ENCODE assay signal across 9 cellular contexts in the genomic region with DNA sequence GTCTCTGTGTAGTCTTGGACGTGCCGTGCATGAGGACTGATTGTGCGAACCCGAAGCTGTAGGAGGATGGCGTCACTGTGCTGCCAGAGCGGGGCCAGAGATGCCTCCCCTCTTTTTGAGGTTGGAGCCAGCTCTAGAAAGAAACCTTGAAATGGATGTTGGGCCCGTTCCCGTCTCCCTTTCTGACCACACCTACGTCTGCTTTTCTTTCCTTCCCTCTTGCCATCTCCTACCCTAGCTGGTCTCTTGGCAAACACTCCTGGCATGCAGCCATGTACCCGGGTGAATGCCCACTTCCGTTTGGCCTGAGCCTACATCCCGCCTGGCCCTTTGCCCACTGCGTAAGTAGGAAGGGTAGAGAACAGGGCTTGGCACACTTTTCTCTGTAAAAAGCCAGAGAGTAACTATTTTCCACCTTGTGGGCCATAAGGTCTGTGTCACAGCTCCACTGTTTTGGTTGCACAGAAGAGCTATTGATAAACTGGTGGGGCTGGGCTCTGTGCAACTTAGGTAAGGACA. TPM values are rescaled to one million over a fixed set of nuclear protein-coding genes. Genes with fewer than 3 reads are reported as not detected.
DNase-seq lines count a peak whose midpoint lies in the region; ATAC-seq, FAIRE-seq and TF ChIP-seq lines count a peak whose summit lies in the region.
"Had no signal": no experiment of that assay in that cellular context is flagged by ENCODE, and none has a peak within 500 bp of the region (broad histone marks: within the 10 kb centered on the region; RNA-seq: fewer than 3 reads in every experiment).

No MANE protein-coding gene starts in this region.

- WGBS in testis, 2 donors = 44 to 54% methylated on average over 13 of the region's 13 CpGs
- 97% methylated on average over 13 of the region's 13 CpGs for WGBS in mesenchymal stem cell
- WGBS in H9 (ENCODE audit: extremely low coverage, insufficient read length, low lambda C conversion rate) = no CpG with 5 or more reads among the region's 13 CpGs

- no peak overlapping the region for H3T11ph ChIP-seq in H9 (ENCODE audit: low read length)

- BruUV-seq in MCF 10A (replicated peaks; lab: Mats Ljungman, UMichigan) = no TSS peak

- H3F3A ChIP-seq in MM.1S (ENCODE audit: insufficient read depth, low read length) = peaks cover 13% of the 10 kb centered on the region

- H3K4me3 ChIP-seq in testis (no peak overlapping the region), mesenchymal stem cell (ENCODE audit: insufficient read depth in 1 of 2, low read depth in 1 of 2, low read length in 2 of 2) (no peak overlapping the region), MM.1S (ENCODE audit: low read length) (no peak overlapping the region)

- H2BK15ac ChIP-seq in mesenchymal stem cell (ENCODE audit: low read depth, poor library complexity, severe bottlenecking) (no peak overlapping the region), H9 (ENCODE audit: low read depth, low read length) (no peak overlapping the region)

- TF ChIP-seq POLR2A in testis (IDR thresholded peaks at IDR 0.05) = no peak

- H2BK120ac ChIP-seq in mesenchymal stem cell (ENCODE audit: low read depth, low read length) (no peak overlapping the region), H9 (ENCODE audit: low read depth, low read length, poor library complexity, severe bottlenecking) (no peak overlapping the region)

- H3K9me3 Mint-ChIP-seq in MCF 10A (ENCODE audit: unreplicated experiment) = no peaks in the 10 kb centered on the region
- H3K9me3 Mint-ChIP-seq in H9 = no peaks in the 10 kb centered on the region

- H4K8ac ChIP-seq in mesenchymal stem cell (ENCODE audit: low read length) = no peak overlapping the region
- no peak overlapping the region for H4K8ac ChIP-seq in H9 (replicated peaks; ENCODE audit: insufficient read length, low read depth, low read length)

- H3K27ac ChIP-seq in testis (peak overlapping the region in 1 of 2 donors; percentile 51), mesenchymal stem cell (ENCODE audit: low read length, poor library complexity, severe bottlenecking) (no peak overlapping the region), H9 (ENCODE audit: insufficient read length, low read depth, low read length) (no peak overlapping the region), MM.1S (ENCODE audit: low read length) (no peak overlapping the region)

- H3K4me1 ChIP-seq in testis = peaks cover 33% of the 10 kb centered on the region
- H3K4me1 ChIP-seq in mesenchymal stem cell (ENCODE audit: control insufficient read depth, insufficient read depth, low read depth, low read length) = peaks cover 51% of the 10 kb centered on the region
- no peaks in the 10 kb centered on the region; the same call in 1 of the 2 replicates for H3K4me1 ChIP-seq in H9 (ENCODE audit: insufficient read depth, low read length)
- H3K4me1 ChIP-seq in MM.1S (ENCODE audit: low read length) = peaks cover 10% of the 10 kb centered on the region

- H3K36me3 ChIP-seq in testis (ENCODE audit: low read depth, missing control alignments) = no peaks in the 10 kb centered on the region
- peaks cover 16 to 63% of the 10 kb centered on the region in 2 experiments for H3K36me3 ChIP-seq in mesenchymal stem cell (ENCODE audit: control insufficient read depth in 1 of 2, insufficient read depth in 2 of 2, low read depth in 1 of 2, low read length in 2 of 2)
- H3K36me3 ChIP-seq in MM.1S (replicated peaks; ENCODE audit: insufficient read depth, low read length) = no peaks in the 10 kb centered on the region

- no peaks in the 10 kb centered on the region for H3K9me2 ChIP-seq in MM.1S (replicated peaks; ENCODE audit: insufficient read depth, low read length)

- no peak for FAIRE-seq in GM19239 (lab: Jason Lieb, UNC)

- H4K20me1 ChIP-seq in H9 (ENCODE audit: control insufficient read depth, insufficient read depth, insufficient read length) (no peaks in the 10 kb centered on the region), MM.1S (ENCODE audit: insufficient read depth, low read length) (no peaks in the 10 kb centered on the region)

- no peak overlapping the region for H3K56ac ChIP-seq in H9 (ENCODE audit: insufficient read length, low read depth, low read length)

- H3K18ac ChIP-seq in mesenchymal stem cell (ENCODE audit: low read depth in 1 of 2, low read length in 2 of 2) (peak overlapping the region in 1 of 2 experiments; percentile 7), H9 (ENCODE audit: insufficient read length, low read depth, low read length) (no peak overlapping the region)

- H3K4ac ChIP-seq in mesenchymal stem cell (ENCODE audit: low read depth in 1 of 2, low read length in 2 of 2) (no peak overlapping the region), H9 (ENCODE audit: low read depth, low read length) (no peak overlapping the region)

- H2BK5ac ChIP-seq in mesenchymal stem cell (ENCODE audit: low read depth, low read length, poor library complexity, severe bottlenecking) = no peak overlapping the region
- H2BK5ac ChIP-seq in H9 (ENCODE audit: insufficient read length, low read length) = no peak overlapping the region

- no peak overlapping the region for H4K5ac ChIP-seq in H9 (ENCODE audit: insufficient read length, low read depth, low read length)

- H3K9me3 ChIP-seq in testis = no peaks in the 10 kb centered on the region
- no peaks in the 10 kb centered on the region for H3K9me3 ChIP-seq in mesenchymal stem cell (ENCODE audit: control insufficient read depth, low read length)
- no peaks in the 10 kb centered on the region for H3K9me3 ChIP-seq in H9 (ENCODE audit: control insufficient read depth, low read depth, low read length)
- H3K9me3 ChIP-seq in MM.1S (replicated peaks; ENCODE audit: insufficient read depth, low read length) = no peaks in the 10 kb centered on the region

- H2AFZ ChIP-seq in mesenchymal stem cell (ENCODE audit: low read depth, low read length) = no peak overlapping the region
- no peak overlapping the region for H2AFZ ChIP-seq in H9 (ENCODE audit: low read length)
- H2AFZ ChIP-seq in MM.1S (ENCODE audit: low read length) = no peak overlapping the region

- no peaks in the 10 kb centered on the region for H3K79me1 ChIP-seq in mesenchymal stem cell (replicated peaks; ENCODE audit: low read length, poor library complexity, severe bottlenecking)
- H3K79me1 ChIP-seq in H9 (ENCODE audit: insufficient read depth, low read depth, low read length, poor library complexity, severe bottlenecking) = no peaks in the 10 kb centered on the region

- no peak overlapping the region for H3K9ac ChIP-seq in mesenchymal stem cell (ENCODE audit: low read length)
- H3K9ac ChIP-seq in H9 (ENCODE audit: extremely low read depth, insufficient read length, low read length) = no peak overlapping the region
- H3K9ac ChIP-seq in MM.1S (ENCODE audit: low read length) = no peak overlapping the region

- POLR2A ChIA-PET in MCF 10A (lab: Yijun Ruan, JAX) = interaction anchor here (0.7 to 2.4 kb wide), 7 partner anchors 9 to 39 kb away, joined by 3 to 9 read pairs (median 6); no protein-coding TSS in a partner anchor

- CTCF ChIA-PET in MCF 10A (lab: Yijun Ruan, JAX) = interaction anchor here (0.5 to 0.6 kb wide), 2 partner anchors 22 to 155 kb away, joined by 3 to 4 read pairs; no protein-coding TSS in a partner anchor

- peak overlapping the region; percentile 86 for H3K27ac Mint-ChIP-seq in MCF 10A (ENCODE audit: low read depth, unreplicated experiment)
- peak overlapping the region in 1 of 3 experiments; percentile 28; a peak in 1 of 7 replicates for H3K27ac Mint-ChIP-seq in H9

- H3K14ac ChIP-seq in mesenchymal stem cell (ENCODE audit: low read length in 2 of 2) = no peak overlapping the region
- H3K14ac ChIP-seq in H9 (ENCODE audit: insufficient read depth, low read length) = no peak overlapping the region

- no peaks in the 10 kb centered on the region for H3K23me2 ChIP-seq in H9 (ENCODE audit: insufficient read length, low read depth, low read length, poor library complexity, severe bottlenecking)

- DNase-seq in NCI-H1092 treated with DMSO at 0.1 percent for 48 hours (lab: John Stamatoyannopoulos, UW) (peak; percentile 56), MCF 10A (ENCODE audit: unreplicated experiment) (peak; percentile 100), left lobe of liver (ENCODE audit: low spot score) (peak; percentile 89), testis (peak; percentile 91), mesenchymal stem cell (no peak), H9 (no peak), MM.1S (no peak), GM19239 (ENCODE audit: insufficient read length, low spot score) (no peak)
- DNase-seq: NCI-H82 had no signal

- H3K4me2 ChIP-seq in mesenchymal stem cell (ENCODE audit: low read length, poor library complexity, severe bottlenecking) = no peak overlapping the region
- H3K4me2 ChIP-seq in H9 (ENCODE audit: insufficient read depth, insufficient read length, low read length) = no peak overlapping the region
- H3K4me2 ChIP-seq in MM.1S (ENCODE audit: low read depth, low read length) = no peak overlapping the region

- ATAC-seq in left lobe of liver = peak; percentile 76

- H2BK20ac ChIP-seq in H9 (ENCODE audit: low read depth, low read length, poor library complexity, severe bottlenecking) = no peak overlapping the region

- H2AK5ac ChIP-seq in mesenchymal stem cell (ENCODE audit: low read length, severe bottlenecking) (no peak overlapping the region), H9 (ENCODE audit: insufficient read length, low read length) (no peak overlapping the region)

- H3K27me3 Mint-ChIP-seq in MCF 10A (ENCODE audit: insufficient read depth, unreplicated experiment) (no peaks in the 10 kb centered on the region), H9 (ENCODE audit: low read depth) (no peaks in the 10 kb centered on the region)

- intact Hi-C loops in MCF 10A (cut with micrococcal nuclease) (no loop called here), testis (cut with DNase I; ENCODE audit: low total_unique reads) (no loop called here)

- no peak overlapping the region for H4K91ac ChIP-seq in mesenchymal stem cell (ENCODE audit: low read length)
- no peak overlapping the region for H4K91ac ChIP-seq in H9 (ENCODE audit: insufficient read length, low read depth, low read length)

- H3K4me3 Mint-ChIP-seq in MCF 10A (ENCODE audit: unreplicated experiment) = peak overlapping the region; percentile 66
- no peak overlapping the region for H3K4me3 Mint-ChIP-seq in H9

- peaks cover 44% of the 10 kb centered on the region for H3K4me1 Mint-ChIP-seq in MCF 10A (ENCODE audit: insufficient read depth, unreplicated experiment)
- peaks cover 41 to 52% of the 10 kb centered on the region in 2 experiments for H3K4me1 Mint-ChIP-seq in H9

- no peak overlapping the region for H3K23ac ChIP-seq in mesenchymal stem cell (ENCODE audit: low read length in 2 of 2)
- H3K23ac ChIP-seq in H9 (ENCODE audit: insufficient read length, low read depth, low read length) = no peak overlapping the region

- peak overlapping the region in 1 of 2 experiments; percentile 69 for H2BK12ac ChIP-seq in mesenchymal stem cell (ENCODE audit: low read length in 2 of 2)
- no peak overlapping the region for H2BK12ac ChIP-seq in H9 (ENCODE audit: insufficient read length, low read depth, low read length)

- H3K36me3 Mint-ChIP-seq in MCF 10A (ENCODE audit: insufficient read depth, unreplicated experiment) = peaks cover 30% of the 10 kb centered on the region
- peaks cover 15 to 56% (median 26%) of the 10 kb centered on the region in 3 experiments for H3K36me3 Mint-ChIP-seq in H9 (ENCODE audit: insufficient read depth in 1 of 3, low read depth in 3 of 3)

- H3K27me3 ChIP-seq in testis (no peaks in the 10 kb centered on the region), mesenchymal stem cell (ENCODE audit: control insufficient read depth in 1 of 2, insufficient read depth in 1 of 2, low read length in 2 of 2) (no peaks in the 10 kb centered on the region), H9 (ENCODE audit: insufficient read depth, low read length) (no peaks in the 10 kb centered on the region), MM.1S (replicated peaks; ENCODE audit: insufficient read depth, low read length) (no peaks in the 10 kb centered on the region)

- no peak for TF ChIP-seq CTCF in MCF 10A (IDR thresholded peaks at IDR 0.05; ENCODE audit: unreplicated experiment)
- TF ChIP-seq CTCF in testis (IDR thresholded peaks at IDR 0.05) = no peak
- TF ChIP-seq CTCF in H9 (conservative IDR thresholded peaks at IDR 0.05) = no peak
- no peak for TF ChIP-seq CTCF in MM.1S (IDR thresholded peaks at IDR 0.05; ENCODE audit: low read length)

- H3K79me2 ChIP-seq in H9 (ENCODE audit: insufficient read depth, low read length) (peaks cover 31% of the 10 kb centered on the region; the same call in 1 of the 2 replicates), MM.1S (ENCODE audit: low read length) (no peaks in the 10 kb centered on the region; the same call in 1 of the 2 replicates)

RNA-seq across cellular contexts. Expression of a gene that starts 37.4 kb away (rescaled TPM):
- 57.6 and 59.7 TPM in 2 replicates for total RNA-seq in MCF 10A (2022)
- total RNA-seq in left lobe of liver = 22.9 TPM
- total RNA-seq in testis = 10 to 100 TPM; 64.4 to 88.5 TPM
- 33.3 TPM for polyA plus RNA-seq in testis (ENCODE audit: insufficient read depth, low read depth, low replicate concordance)
- 48.8 TPM for polyA plus RNA-seq in mesenchymal stem cell (2013, experiment 1 of 2)
- 47.7 TPM for polyA plus RNA-seq in mesenchymal stem cell (2013, experiment 2 of 2)
- 88.5 and 93.8 TPM in 2 replicates for total RNA-seq in H9 (2021)

Comparison
In these comparisons a context has a peak if more than half of its experiments do, and no peak if none do; other contexts are left out.
1. DNase-seq: peak in NCI-H1092 treated with DMSO at 0.1 percent for 48 hours (single experiment), MCF 10A (single experiment), left lobe of liver (single experiment) and testis (single experiment); none in mesenchymal stem cell (single experiment), H9 (single experiment), MM.1S (single experiment) and GM19239 (single experiment).